ENCODE assay signal across 25 cellular contexts in genomic region chr17:81198826-81199481, GRCh38. TPM values are rescaled to one million over a fixed set of nuclear protein-coding genes. Genes with fewer than 3 reads are reported as not detected.
"Had no signal": no experiment of that assay in that cellular context is flagged by ENCODE, and none has a peak within 500 bp of the region (broad histone marks: within the 10 kb centered on the region; RNA-seq: fewer than 3 reads in every experiment).

No MANE protein-coding gene starts in this region.

- H3K9me3 Mint-ChIP-seq: IgD-negative memory B cell had no signal

- H3K27ac ChIP-seq: KMS-11, SJSA1, SK-N-MC had no signal

- H3K4me1 Mint-ChIP-seq: IgD-negative memory B cell had no signal

- H3K4me2 ChIP-seq: KMS-11 had no signal

- H3K4me3 Mint-ChIP-seq: IgD-negative memory B cell had no signal

- H3K27me3 ChIP-seq: SJSA1 had no signal

- H3K9me3 ChIP-seq: SJSA1 had no signal

- H3K9ac ChIP-seq: KMS-11 had no signal

- H3K27ac Mint-ChIP-seq: IgD-negative memory B cell had no signal

- H3K27me3 Mint-ChIP-seq: IgD-negative memory B cell had no signal

- ATAC-seq: K562 had no signal

- H3K4me3 ChIP-seq: K562, SJSA1, SK-N-MC had no signal

- DNase-seq: Kasumi-1, MV-4-11, NCI-H1048, NCI-H1105, NCI-H1417, NCI-H1436 treated with DMSO at 0.1 percent for 48 hours, NCI-H1694, NCI-H187 treated with DMSO at 0.1 percent for 48 hours, NCI-H2029 treated with DMSO at 0.1 percent for 48 hours, NCI-H2171 treated with DMSO at 0.1 percent for 48 hours, NCI-H345, NCI-H446 treated with DMSO at 0.1 percent for 48 hours, NCI-H510A treated with DMSO at 0.1 percent for 48 hours, NCI-H526 treated with DMSO at 0.1 percent for 48 hours, NCI-H748 treated with DMSO at 0.1 percent for 48 hours, RPMI8226, SIG-M5 had no signal

RNA-seq across cellular contexts. Expression of gene PVALEF, which starts 33.6 kb away (rescaled TPM):
- total RNA-seq: HT-29, K562, MCF 10A, Right ventricle myocardium superior, SJSA1 had no signal
- polyA plus RNA-seq: IgD-negative memory B cell, K562 had no signal
